Comparison of ENCODE assay signal across 8 cellular contexts in the genomic region with DNA sequence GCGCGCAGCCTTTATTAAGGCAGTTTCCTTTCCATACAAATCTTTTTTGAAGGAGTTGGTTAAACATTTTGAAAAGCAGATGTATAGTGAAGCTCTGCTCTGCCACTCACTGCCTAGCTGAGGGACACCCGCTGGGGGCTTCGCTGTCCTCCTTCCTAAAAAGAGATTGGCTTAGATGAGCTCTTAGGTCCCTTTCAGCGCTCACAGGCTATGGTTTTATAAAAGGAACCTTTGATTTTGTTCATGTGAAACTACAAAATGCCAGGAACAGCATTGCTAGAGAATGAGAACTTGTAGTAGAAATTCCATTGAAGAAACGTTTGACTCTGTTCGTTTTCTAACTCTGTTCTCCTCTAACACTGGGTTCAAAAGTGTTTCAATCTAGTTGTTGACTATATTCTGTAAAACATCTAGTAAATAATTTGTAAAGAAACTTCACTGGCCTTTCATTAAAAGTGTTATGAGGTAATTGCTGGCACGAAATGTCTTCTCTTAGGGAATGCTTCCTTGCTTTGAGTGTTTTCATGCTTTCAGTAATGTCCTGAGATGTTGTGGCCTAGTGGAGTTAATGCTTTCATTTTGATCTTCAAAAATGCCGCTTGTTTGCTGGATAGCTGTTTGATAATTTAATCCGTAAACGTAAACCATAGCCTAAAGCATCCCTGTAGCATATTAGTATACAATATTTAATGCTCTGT. TPM values are rescaled to one million over a fixed set of nuclear protein-coding genes. Genes with fewer than 3 reads are reported as not detected.
DNase-seq lines count a peak whose midpoint lies in the region; ATAC-seq and TF ChIP-seq lines count a peak whose summit lies in the region.

No MANE protein-coding gene starts in this region.

- no peaks in the 10 kb centered on the region for H3K27me3 Mint-ChIP-seq in activated B cell treated with CpG ODN at 0.5 μM for 24 hours

- peak overlapping the region; percentile 97 for H3K4me3 Mint-ChIP-seq in activated B cell treated with CpG ODN at 0.5 μM for 24 hours

- H3K4me3 ChIP-seq in skeletal muscle satellite cell (ENCODE audit: low read length) = peak overlapping the region; percentile 86

- TF ChIP-seq CTCF in activated B cell treated with CpG ODN at 0.5 μM for 24 hours (IDR thresholded peaks at IDR 0.05) = no peak

- H3K9me3 ChIP-seq in skeletal muscle satellite cell (replicated peaks; ENCODE audit: low read length) = no peaks in the 10 kb centered on the region

- intact Hi-C loops in activated B cell treated with CpG ODN at 0.5 μM for 24 hours (cut with micrococcal nuclease) = loop anchor here (5.0 kb wide), 3 partner anchors 241 to 1424 kb away; a partner anchor contains a TSS

- peaks cover 53% of the 10 kb centered on the region for H3K4me1 Mint-ChIP-seq in activated B cell treated with CpG ODN at 0.5 μM for 24 hours

- H3K9ac ChIP-seq in skeletal muscle satellite cell (ENCODE audit: low read depth, low read length) = peak overlapping the region; percentile 93

- H3K9me3 Mint-ChIP-seq in activated B cell treated with CpG ODN at 0.5 μM for 24 hours = no peaks in the 10 kb centered on the region

- ATAC-seq in activated B cell treated with CpG ODN at 0.5 μM for 24 hours (ENCODE audit: low read depth) = no peak
- no peak for ATAC-seq in HG02610 (IDR thresholded peaks at IDR 0.05; ENCODE audit: unreplicated experiment)
- ATAC-seq in HG03196 (IDR thresholded peaks at IDR 0.05; ENCODE audit: unreplicated experiment) = no peak

- H3K36me3 ChIP-seq in skeletal muscle satellite cell (ENCODE audit: insufficient read depth, low read length) = no peaks in the 10 kb centered on the region

- CTCF ChIA-PET in activated B cell treated with CpG ODN at 0.5 μM for 24 hours (lab: Charles Lee) = no interaction called here

- H3K27ac Mint-ChIP-seq in activated B cell treated with CpG ODN at 0.5 μM for 24 hours = peak overlapping the region; percentile 93

- peak overlapping the region; percentile 88 for H3K4me2 ChIP-seq in skeletal muscle satellite cell (ENCODE audit: low read length)

- peaks cover 10% of the 10 kb centered on the region for H3K36me3 Mint-ChIP-seq in activated B cell treated with CpG ODN at 0.5 μM for 24 hours (ENCODE audit: low read depth)

- POLR2A ChIA-PET in activated B cell treated with CpG ODN at 0.5 μM for 24 hours (lab: Charles Lee) = no interaction called here

- H3K4me1 ChIP-seq in skeletal muscle satellite cell (ENCODE audit: control insufficient read depth, insufficient read depth, low read length) = peaks cover 27% of the 10 kb centered on the region

- no peaks in the 10 kb centered on the region for H3K27me3 ChIP-seq in skeletal muscle satellite cell (ENCODE audit: control insufficient read depth, insufficient read depth, low read length)

- DNase-seq in NCI-H82 (lab: John Stamatoyannopoulos, UW) = peak; percentile 28
- DNase-seq in NCI-H82 treated with DMSO at 0.1 percent for 48 hours (lab: John Stamatoyannopoulos, UW; ENCODE audit: unreplicated experiment) = no peak
- no peak for DNase-seq in activated B cell treated with CpG ODN at 0.5 μM for 24 hours
- peak; percentile 32 for DNase-seq in globus pallidus (ENCODE audit: low spot score)
- no peak for DNase-seq in NCI-H2029 treated with DMSO at 0.1 percent for 48 hours (lab: John Stamatoyannopoulos, UW)

RNA-seq across cellular contexts. Expression of a gene that starts 1.6 kb away (rescaled TPM):
- total RNA-seq in activated B cell treated with CpG ODN at 0.5 μM for 24 hours = 97.1 and 110 TPM in 2 replicates
- 76.7 and 89.7 TPM in 2 replicates for total RNA-seq in skeletal muscle satellite cell (2012; rRNA removed)

RNA-seq across cellular contexts. Expression of a gene that starts 52.7 kb away (rescaled TPM):
- total RNA-seq in activated B cell treated with CpG ODN at 0.5 μM for 24 hours = 234 and 274 TPM in 2 replicates
- total RNA-seq in skeletal muscle satellite cell (2012; rRNA removed) = 125 and 142 TPM in 2 replicates

Comparison
In these comparisons a context has a peak if more than half of its experiments do, and no peak if none do; other contexts are left out.
1. DNase-seq: peak in NCI-H82 (single experiment) and globus pallidus (single experiment); none in NCI-H82 treated with DMSO at 0.1 percent for 48 hours (single experiment), activated B cell treated with CpG ODN at 0.5 μM for 24 hours (single experiment) and NCI-H2029 treated with DMSO at 0.1 percent for 48 hours (single experiment).